ENCODE assay signal across 14 cellular contexts in the genomic region with DNA sequence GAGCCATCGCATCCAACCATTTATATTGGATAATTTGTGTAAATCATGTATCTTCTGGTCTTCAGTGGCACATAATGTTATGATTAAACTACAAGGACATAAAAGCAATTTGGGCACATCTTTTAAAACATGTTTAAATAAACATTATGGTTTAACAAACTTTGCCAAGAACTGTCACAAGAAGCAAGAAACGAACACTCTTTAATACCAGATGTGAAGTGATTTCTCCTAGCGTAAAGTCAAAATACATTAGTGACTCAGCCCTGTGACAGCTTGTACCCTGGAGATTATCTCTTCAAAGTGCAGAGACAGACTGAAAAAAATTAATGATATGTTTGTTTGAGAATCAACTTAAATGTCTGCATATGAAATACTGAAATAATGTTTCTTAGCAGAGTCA. TPM values are rescaled to one million over a fixed set of nuclear protein-coding genes. Genes with fewer than 3 reads are reported as not detected.
DNase-seq lines count a peak whose midpoint lies in the region; ATAC-seq and TF ChIP-seq lines count a peak whose summit lies in the region.
"Had no signal": no experiment of that assay in that cellular context is flagged by ENCODE, and none has a peak within 500 bp of the region (broad histone marks: within the 10 kb centered on the region; RNA-seq: fewer than 3 reads in every experiment).

No MANE protein-coding gene starts in this region.

- in situ Hi-C loops in astrocyte of the spinal cord (cut with HindIII; ENCODE audit: low sequenced_read_pairs), result no loop called here

- no peak for ATAC-seq in stimulated activated effector memory CD8-positive, alpha-beta T cell treated with anti-CD3 and anti-CD28 coated beads, Interleukin-12 subunit alpha, Interleukin-12 subunit beta, amount 100 ng/mL, for 72 hours
- ATAC-seq: HCT116, Right ventricle myocardium inferior had no signal

- no peak overlapping the region for H3K27ac ChIP-seq in endodermal cell (ENCODE audit: low read depth, low read length)

- H3K27me3 ChIP-seq in endodermal cell (ENCODE audit: control insufficient read depth, insufficient read depth, low read length, poor library complexity, severe bottlenecking), result no peaks in the 10 kb centered on the region

- peak; percentile 20 for DNase-seq in AG10803 (ENCODE audit: low read depth)
- peak; percentile 31 for DNase-seq in NCI-H446 treated with DMSO at 0.1 percent for 48 hours (lab: John Stamatoyannopoulos, UW)
- DNase-seq in astrocyte of the spinal cord (ENCODE audit: low read depth, low spot score), result peak; percentile 38
- DNase-seq in foreskin fibroblast, result peak; percentile 53 to 62
- no peak for DNase-seq in HuH-7 (ENCODE audit: low spot score)
- no peak for DNase-seq in endodermal cell
- DNase-seq in stimulated activated effector memory CD8-positive, alpha-beta T cell treated with anti-CD3 and anti-CD28 coated beads, Interleukin-12 subunit alpha, Interleukin-12 subunit beta, amount 100 ng/mL, for 72 hours (ENCODE audit: low spot score in 2 of 2), result no peak
- DNase-seq in nephron progenitor cell, result no peak
- DNase-seq: CD4-positive, CD25-positive, alpha-beta regulatory T cell; DMS79; NCI-H1092 treated with DMSO at 0.1 percent for 48 hours; NCI-H1694 treated with DMSO at 0.1 percent for 48 hours had no signal

- H3K9me3 Mint-ChIP-seq in endodermal cell, result no peaks in the 10 kb centered on the region
- H3K9me3 Mint-ChIP-seq in stimulated activated effector memory CD8-positive, alpha-beta T cell treated with anti-CD3 and anti-CD28 coated beads, Interleukin-12 subunit alpha, Interleukin-12 subunit beta, amount 100 ng/mL, for 72 hours, result no peaks in the 10 kb centered on the region
- H3K9me3 Mint-ChIP-seq in nephron progenitor cell, result no peaks in the 10 kb centered on the region
- H3K9me3 Mint-ChIP-seq: CD4-positive, CD25-positive, alpha-beta regulatory T cell had no signal

- H3K4me3 Mint-ChIP-seq in endodermal cell, result no peak overlapping the region
- no peak overlapping the region for H3K4me3 Mint-ChIP-seq in stimulated activated effector memory CD8-positive, alpha-beta T cell treated with anti-CD3 and anti-CD28 coated beads, Interleukin-12 subunit alpha, Interleukin-12 subunit beta, amount 100 ng/mL, for 72 hours
- no peak overlapping the region for H3K4me3 Mint-ChIP-seq in nephron progenitor cell
- H3K4me3 Mint-ChIP-seq: CD4-positive, CD25-positive, alpha-beta regulatory T cell had no signal

- H3K9ac ChIP-seq in endodermal cell (ENCODE audit: extremely low read depth, low read length, poor library complexity, severe bottlenecking), result no peak overlapping the region

- H3K4me1 ChIP-seq in endodermal cell (ENCODE audit: control insufficient read depth, insufficient read depth, low read length), result no peaks in the 10 kb centered on the region

- H3K36me3 Mint-ChIP-seq in endodermal cell (ENCODE audit: low read depth) (no peaks in the 10 kb centered on the region), nephron progenitor cell (ENCODE audit: low read depth) (no peaks in the 10 kb centered on the region)
- no peaks in the 10 kb centered on the region for H3K36me3 Mint-ChIP-seq in stimulated activated effector memory CD8-positive, alpha-beta T cell treated with anti-CD3 and anti-CD28 coated beads, Interleukin-12 subunit alpha, Interleukin-12 subunit beta, amount 100 ng/mL, for 72 hours
- H3K36me3 Mint-ChIP-seq: CD4-positive, CD25-positive, alpha-beta regulatory T cell had no signal

- 93 to 96% methylated on average over 2 to 3 of the region's 3 CpGs for WGBS in endodermal cell (ENCODE audit: insufficient coverage in 1 of 2, insufficient read length in 1 of 2), 2 experiments

- H3K36me3 ChIP-seq in endodermal cell (ENCODE audit: control insufficient read depth, insufficient read depth, low read length), result no peaks in the 10 kb centered on the region

- no peaks in the 10 kb centered on the region for H3K9me3 ChIP-seq in endodermal cell (ENCODE audit: control insufficient read depth, low read length)

- H3K27me3 Mint-ChIP-seq in endodermal cell (ENCODE audit: insufficient read depth), result no peaks in the 10 kb centered on the region
- H3K27me3 Mint-ChIP-seq in nephron progenitor cell (ENCODE audit: low read depth, poor library complexity), result no peaks in the 10 kb centered on the region
- H3K27me3 Mint-ChIP-seq: CD4-positive, CD25-positive, alpha-beta regulatory T cell had no signal

- H3K4me1 Mint-ChIP-seq in endodermal cell (no peaks in the 10 kb centered on the region), nephron progenitor cell (no peaks in the 10 kb centered on the region)
- H3K4me1 Mint-ChIP-seq in stimulated activated effector memory CD8-positive, alpha-beta T cell treated with anti-CD3 and anti-CD28 coated beads, Interleukin-12 subunit alpha, Interleukin-12 subunit beta, amount 100 ng/mL, for 72 hours, result no peaks in the 10 kb centered on the region
- H3K4me1 Mint-ChIP-seq: CD4-positive, CD25-positive, alpha-beta regulatory T cell had no signal

- TF ChIP-seq CTCF in AG10803 (conservative IDR thresholded peaks at IDR 0.05; ENCODE audit: low read length) (no peak), astrocyte of the spinal cord (IDR thresholded peaks at IDR 0.05; ENCODE audit: low read depth, low read length) (no peak), foreskin fibroblast (IDR thresholded peaks at IDR 0.05; ENCODE audit: low read depth, low read length) (no peak), endodermal cell (conservative IDR thresholded peaks at IDR 0.05) (no peak), nephron progenitor cell (IDR thresholded peaks at IDR 0.05) (no peak)

- H3K4me3 ChIP-seq in AG10803 (ENCODE audit: low read length) (no peak overlapping the region), astrocyte of the spinal cord (ENCODE audit: low read depth, low read length) (no peak overlapping the region), foreskin fibroblast (ENCODE audit: low read depth in 1 of 2, low read length in 2 of 2) (no peak overlapping the region), endodermal cell (ENCODE audit: low read length) (no peak overlapping the region)

- H3K27ac Mint-ChIP-seq in endodermal cell (no peak overlapping the region), nephron progenitor cell (no peak overlapping the region)
- H3K27ac Mint-ChIP-seq in stimulated activated effector memory CD8-positive, alpha-beta T cell treated with anti-CD3 and anti-CD28 coated beads, Interleukin-12 subunit alpha, Interleukin-12 subunit beta, amount 100 ng/mL, for 72 hours, result no peak overlapping the region
- H3K27ac Mint-ChIP-seq: CD4-positive, CD25-positive, alpha-beta regulatory T cell had no signal

RNA-seq across cellular contexts. Expression of a gene that starts 39.9 kb away (rescaled TPM):
- 1 to 10 TPM; 6.0 to 9.0 TPM for total RNA-seq in endodermal cell
- polyA plus RNA-seq in endodermal cell (2013, experiment 1 of 2), result 3.1 TPM
- 3.2 TPM for polyA plus RNA-seq in endodermal cell (2013, experiment 2 of 2)

Comparison
In these comparisons a context has a peak if more than half of its experiments do, and no peak if none do; other contexts are left out.
1. DNase-seq: peak in AG10803 (single experiment), NCI-H446 treated with DMSO at 0.1 percent for 48 hours (single experiment), astrocyte of the spinal cord (single experiment) and foreskin fibroblast (2 of 2); none in HuH-7 (single experiment), endodermal cell (single experiment), stimulated activated effector memory CD8-positive, alpha-beta T cell treated with anti-CD3 and anti-CD28 coated beads, Interleukin-12 subunit alpha, Interleukin-12 subunit beta, amount 100 ng/mL, for 72 hours (0 of 2) and nephron progenitor cell (single experiment).